In the genomic region with DNA sequence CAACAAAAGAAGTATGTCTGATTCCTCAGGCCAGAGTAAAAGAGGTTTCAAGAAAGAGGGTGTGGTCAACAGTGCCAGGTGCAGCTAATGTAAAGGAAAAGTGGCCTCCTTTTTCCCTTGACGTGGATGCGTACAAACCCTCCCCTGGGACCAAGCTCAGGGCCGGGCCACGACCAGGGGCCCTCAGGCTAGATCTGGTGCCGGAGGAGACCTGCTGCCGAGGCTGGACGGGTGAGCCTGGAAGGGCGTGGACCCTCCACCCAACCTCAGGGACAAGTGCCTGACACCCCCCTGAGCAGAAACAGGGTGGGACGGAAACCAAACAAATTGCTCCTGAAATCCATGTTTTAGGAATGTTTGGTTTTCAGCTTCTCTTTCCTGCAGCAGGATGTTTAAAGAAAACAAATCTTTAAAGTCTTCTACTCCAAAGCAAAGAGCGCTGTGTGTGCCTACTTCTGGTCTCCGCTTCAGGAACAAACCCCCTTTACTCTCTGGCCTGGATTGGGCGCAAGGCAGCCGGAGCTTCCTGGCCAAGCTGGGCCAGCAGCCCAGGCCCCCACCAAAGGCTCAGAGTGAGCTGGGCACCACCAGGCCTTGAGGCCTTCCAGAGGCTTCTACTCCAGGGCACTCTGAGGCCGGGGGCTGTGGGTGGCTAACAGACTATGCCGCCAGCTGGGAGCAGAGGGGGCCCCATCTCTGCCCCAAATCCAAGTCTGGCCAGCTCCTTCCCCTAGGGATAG, we compare ENCODE assay signal across 1 cellular context.
TF ChIP-seq lines count a peak whose summit lies in the region.

No MANE protein-coding gene starts in this region.

TF ChIP-seq in HepG2, 621 proteins besides CTCF, POLR2A, EP300 and RAD21 (continues in another document):
- TF ChIP-seq POLR2G (IDR thresholded peaks at IDR 0.05; ENCODE audit: low read depth, low read length) (no peak), JARID2 (CRISPR knock-in tag; IDR thresholded peaks at IDR 0.05; ENCODE audit: insufficient replicate concordance) (no peak), HIVEP1 (CRISPR knock-in tag; IDR thresholded peaks at IDR 0.05) (0 out of 2 replicates have a peak, but pooled peaks have one; percentile 28), ZBTB21 (CRISPR knock-in tag; IDR thresholded peaks at IDR 0.05) (no peak), ZBTB38 (CRISPR knock-in tag; IDR thresholded peaks at IDR 0.05) (no peak), FOSL1 (CRISPR knock-in tag; IDR thresholded peaks at IDR 0.05; ENCODE audit: borderline replicate concordance) (no peak), U2AF2 (IDR thresholded peaks at IDR 0.05; ENCODE audit: low read depth, low read length) (no peak), ZNF883 (CRISPR knock-in tag; IDR thresholded peaks at IDR 0.05; ENCODE audit: not compliant biosample characterization) (no peak), ZNF329 (CRISPR knock-in tag; IDR thresholded peaks at IDR 0.05; ENCODE audit: low read depth) (no peak), RXRB (CRISPR knock-in tag; IDR thresholded peaks at IDR 0.05; ENCODE audit: borderline replicate concordance) (peak; percentile 10; the same call in 1 of the 2 replicates), GABPB1 (CRISPR knock-in tag; IDR thresholded peaks at IDR 0.05) (no peak), ETV5 (CRISPR knock-in tag; IDR thresholded peaks at IDR 0.05; ENCODE audit: borderline replicate concordance) (peak; percentile 78; the same call in 1 of the 2 replicates), LCORL (IDR thresholded peaks at IDR 0.05) (no peak), LCORL (CRISPR knock-in tag; IDR thresholded peaks at IDR 0.05) (peak; percentile 76; the same call in 1 of the 2 replicates), ZNF510 (CRISPR knock-in tag; IDR thresholded peaks at IDR 0.05; ENCODE audit: low read depth) (no peak), ZNF816 (CRISPR knock-in tag; IDR thresholded peaks at IDR 0.05; ENCODE audit: borderline replicate concordance) (no peak), MED1 (CRISPR knock-in tag; IDR thresholded peaks at IDR 0.05) (0 out of 2 replicates have a peak, but pooled peaks have one; percentile 25), HNRNPUL1 (IDR thresholded peaks at IDR 0.05; ENCODE audit: low read depth, low read length) (no peak), ELK4 (CRISPR knock-in tag; IDR thresholded peaks at IDR 0.05; ENCODE audit: borderline replicate concordance) (no peak), ZNF674 (CRISPR knock-in tag; IDR thresholded peaks at IDR 0.05; ENCODE audit: low read depth) (no peak), PRDM15 (CRISPR knock-in tag; IDR thresholded peaks at IDR 0.05) (peak; percentile 71; the same call in 1 of the 2 replicates), ATF7-NPFF (CRISPR knock-in tag; IDR thresholded peaks at IDR 0.05; ENCODE audit: low read depth) (no peak), GATA4 (IDR thresholded peaks at IDR 0.05; ENCODE audit: borderline replicate concordance, low read depth) (no peak), ZBTB25 (CRISPR knock-in tag; IDR thresholded peaks at IDR 0.05) (no peak), ZNF710 (CRISPR knock-in tag; IDR thresholded peaks at IDR 0.05; ENCODE audit: borderline replicate concordance) (peak; percentile 59), SALL1 (CRISPR knock-in tag; IDR thresholded peaks at IDR 0.05) (peak; percentile 15; the same call in 1 of the 2 replicates), ZNF143 (CRISPR knock-in tag; IDR thresholded peaks at IDR 0.05) (no peak), ZBTB7A (CRISPR knock-in tag; IDR thresholded peaks at IDR 0.05) (0 out of 2 replicates have a peak, but pooled peaks have one; percentile 17), ZFX (CRISPR knock-in tag; IDR thresholded peaks at IDR 0.05; ENCODE audit: low read depth) (peak; percentile 80), STAT5B (CRISPR knock-in tag; IDR thresholded peaks at IDR 0.05) (no peak), ZNF337 (CRISPR knock-in tag; IDR thresholded peaks at IDR 0.05; ENCODE audit: borderline replicate concordance, low read depth) (no peak)
- TF ChIP-seq, protein P1, sequence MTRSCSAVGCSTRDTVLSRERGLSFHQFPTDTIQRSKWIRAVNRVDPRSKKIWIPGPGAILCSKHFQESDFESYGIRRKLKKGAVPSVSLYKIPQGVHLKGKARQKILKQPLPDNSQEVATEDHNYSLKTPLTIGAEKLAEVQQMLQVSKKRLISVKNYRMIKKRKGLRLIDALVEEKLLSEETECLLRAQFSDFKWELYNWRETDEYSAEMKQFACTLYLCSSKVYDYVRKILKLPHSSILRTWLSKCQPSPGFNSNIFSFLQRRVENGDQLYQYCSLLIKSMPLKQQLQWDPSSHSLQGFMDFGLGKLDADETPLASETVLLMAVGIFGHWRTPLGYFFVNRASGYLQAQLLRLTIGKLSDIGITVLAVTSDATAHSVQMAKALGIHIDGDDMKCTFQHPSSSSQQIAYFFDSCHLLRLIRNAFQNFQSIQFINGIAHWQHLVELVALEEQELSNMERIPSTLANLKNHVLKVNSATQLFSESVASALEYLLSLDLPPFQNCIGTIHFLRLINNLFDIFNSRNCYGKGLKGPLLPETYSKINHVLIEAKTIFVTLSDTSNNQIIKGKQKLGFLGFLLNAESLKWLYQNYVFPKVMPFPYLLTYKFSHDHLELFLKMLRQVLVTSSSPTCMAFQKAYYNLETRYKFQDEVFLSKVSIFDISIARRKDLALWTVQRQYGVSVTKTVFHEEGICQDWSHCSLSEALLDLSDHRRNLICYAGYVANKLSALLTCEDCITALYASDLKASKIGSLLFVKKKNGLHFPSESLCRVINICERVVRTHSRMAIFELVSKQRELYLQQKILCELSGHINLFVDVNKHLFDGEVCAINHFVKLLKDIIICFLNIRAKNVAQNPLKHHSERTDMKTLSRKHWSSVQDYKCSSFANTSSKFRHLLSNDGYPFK (CRISPR knock-in tag; IDR thresholded peaks at IDR 0.05; ENCODE audit: borderline replicate concordance) = 0 out of 2 replicates have a peak, but pooled peaks have one; percentile 15
- TF ChIP-seq, protein P2, sequence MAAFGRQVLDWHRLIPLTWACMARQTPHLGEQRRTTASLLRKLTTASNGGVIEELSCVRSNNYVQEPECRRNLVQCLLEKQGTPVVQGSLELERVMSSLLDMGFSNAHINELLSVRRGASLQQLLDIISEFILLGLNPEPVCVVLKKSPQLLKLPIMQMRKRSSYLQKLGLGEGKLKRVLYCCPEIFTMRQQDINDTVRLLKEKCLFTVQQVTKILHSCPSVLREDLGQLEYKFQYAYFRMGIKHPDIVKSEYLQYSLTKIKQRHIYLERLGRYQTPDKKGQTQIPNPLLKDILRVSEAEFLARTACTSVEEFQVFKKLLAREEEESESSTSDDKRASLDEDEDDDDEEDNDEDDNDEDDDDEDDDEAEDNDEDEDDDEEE (CRISPR knock-in tag; IDR thresholded peaks at IDR 0.05) = no peak
- TF ChIP-seq, protein P3, sequence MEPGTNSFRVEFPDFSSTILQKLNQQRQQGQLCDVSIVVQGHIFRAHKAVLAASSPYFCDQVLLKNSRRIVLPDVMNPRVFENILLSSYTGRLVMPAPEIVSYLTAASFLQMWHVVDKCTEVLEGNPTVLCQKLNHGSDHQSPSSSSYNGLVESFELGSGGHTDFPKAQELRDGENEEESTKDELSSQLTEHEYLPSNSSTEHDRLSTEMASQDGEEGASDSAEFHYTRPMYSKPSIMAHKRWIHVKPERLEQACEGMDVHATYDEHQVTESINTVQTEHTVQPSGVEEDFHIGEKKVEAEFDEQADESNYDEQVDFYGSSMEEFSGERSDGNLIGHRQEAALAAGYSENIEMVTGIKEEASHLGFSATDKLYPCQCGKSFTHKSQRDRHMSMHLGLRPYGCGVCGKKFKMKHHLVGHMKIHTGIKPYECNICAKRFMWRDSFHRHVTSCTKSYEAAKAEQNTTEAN (CRISPR knock-in tag; conservative IDR thresholded peaks at IDR 0.05) = no peak
- TF ChIP-seq, protein P4, sequence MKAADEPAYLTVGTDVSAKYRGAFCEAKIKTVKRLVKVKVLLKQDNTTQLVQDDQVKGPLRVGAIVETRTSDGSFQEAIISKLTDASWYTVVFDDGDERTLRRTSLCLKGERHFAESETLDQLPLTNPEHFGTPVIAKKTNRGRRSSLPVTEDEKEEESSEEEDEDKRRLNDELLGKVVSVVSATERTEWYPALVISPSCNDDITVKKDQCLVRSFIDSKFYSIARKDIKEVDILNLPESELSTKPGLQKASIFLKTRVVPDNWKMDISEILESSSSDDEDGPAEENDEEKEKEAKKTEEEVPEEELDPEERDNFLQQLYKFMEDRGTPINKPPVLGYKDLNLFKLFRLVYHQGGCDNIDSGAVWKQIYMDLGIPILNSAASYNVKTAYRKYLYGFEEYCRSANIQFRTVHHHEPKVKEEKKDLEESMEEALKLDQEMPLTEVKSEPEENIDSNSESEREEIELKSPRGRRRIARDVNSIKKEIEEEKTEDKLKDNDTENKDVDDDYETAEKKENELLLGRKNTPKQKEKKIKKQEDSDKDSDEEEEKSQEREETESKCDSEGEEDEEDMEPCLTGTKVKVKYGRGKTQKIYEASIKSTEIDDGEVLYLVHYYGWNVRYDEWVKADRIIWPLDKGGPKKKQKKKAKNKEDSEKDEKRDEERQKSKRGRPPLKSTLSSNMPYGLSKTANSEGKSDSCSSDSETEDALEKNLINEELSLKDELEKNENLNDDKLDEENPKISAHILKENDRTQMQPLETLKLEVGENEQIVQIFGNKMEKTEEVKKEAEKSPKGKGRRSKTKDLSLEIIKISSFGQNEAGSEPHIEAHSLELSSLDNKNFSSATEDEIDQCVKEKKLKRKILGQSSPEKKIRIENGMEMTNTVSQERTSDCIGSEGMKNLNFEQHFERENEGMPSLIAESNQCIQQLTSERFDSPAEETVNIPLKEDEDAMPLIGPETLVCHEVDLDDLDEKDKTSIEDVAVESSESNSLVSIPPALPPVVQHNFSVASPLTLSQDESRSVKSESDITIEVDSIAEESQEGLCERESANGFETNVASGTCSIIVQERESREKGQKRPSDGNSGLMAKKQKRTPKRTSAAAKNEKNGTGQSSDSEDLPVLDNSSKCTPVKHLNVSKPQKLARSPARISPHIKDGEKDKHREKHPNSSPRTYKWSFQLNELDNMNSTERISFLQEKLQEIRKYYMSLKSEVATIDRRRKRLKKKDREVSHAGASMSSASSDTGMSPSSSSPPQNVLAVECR (CRISPR knock-in tag; IDR thresholded peaks at IDR 0.05; ENCODE audit: borderline replicate concordance) = peak; percentile 25; the same call in 1 of the 2 replicates
